In the genomic region with DNA sequence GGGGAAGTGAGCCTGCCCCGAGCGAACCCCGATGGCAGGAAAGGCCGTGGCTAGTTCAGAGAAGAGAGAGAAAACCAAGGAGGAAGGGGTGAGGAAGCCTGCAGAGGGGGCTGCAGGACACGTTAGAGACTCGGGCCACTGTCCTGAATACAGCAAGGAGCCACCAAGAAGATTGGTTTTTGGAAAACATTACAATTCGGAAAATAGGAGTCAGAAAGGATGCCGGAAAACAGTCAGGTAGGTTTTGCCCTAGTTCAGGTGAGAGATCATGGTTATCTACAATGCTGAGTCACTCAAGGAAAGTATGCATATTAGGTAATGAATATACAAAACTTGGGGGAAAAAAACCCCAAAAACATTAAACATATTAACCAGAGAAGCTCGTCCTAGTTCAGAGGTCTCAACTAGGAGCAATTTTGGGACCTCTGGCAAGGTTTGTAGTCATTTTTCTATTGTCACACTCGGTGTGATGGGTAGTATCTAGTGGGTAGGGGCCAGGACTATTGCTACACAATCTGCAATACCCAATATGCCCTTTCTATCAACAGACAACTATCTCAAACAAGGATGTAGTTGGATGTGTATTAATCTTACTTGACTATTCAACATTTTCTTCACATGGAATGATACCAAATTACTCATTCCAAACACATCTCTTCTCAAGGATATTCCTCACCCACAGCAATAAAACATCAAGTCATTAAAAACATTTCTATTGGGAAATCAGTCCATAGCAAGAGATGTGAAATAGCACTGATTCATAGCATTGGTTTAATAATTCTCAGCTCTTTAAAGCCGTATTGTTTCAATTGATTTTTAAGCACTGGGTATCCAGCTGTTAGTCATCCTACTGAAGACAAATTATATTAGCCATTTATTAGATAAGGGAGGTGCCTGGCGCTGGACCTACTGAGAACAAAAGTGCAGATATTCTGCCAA, we compare ENCODE assay signal across 8 cellular contexts.
DNase-seq lines count a peak whose midpoint lies in the region; ATAC-seq and TF ChIP-seq lines count a peak whose summit lies in the region.

No MANE protein-coding gene starts in this region.

- BruUV-seq in OCI-LY7 (replicated peaks; lab: Mats Ljungman, UMichigan): no TSS peak

- H3K4me1 ChIP-seq in OCI-LY7 (ENCODE audit: insufficient read depth, low read length, poor library complexity, severe bottlenecking): no peaks in the 10 kb centered on the region

- no peaks in the 10 kb centered on the region for H3K79me2 ChIP-seq in OCI-LY7 (ENCODE audit: insufficient read depth, low read depth, low read length)

- H4K20me1 ChIP-seq in OCI-LY7 (ENCODE audit: insufficient read depth, low read length): no peaks in the 10 kb centered on the region

- intact Hi-C loops in OCI-LY7 (cut with micrococcal nuclease; ENCODE audit: unreplicated experiment): no loop called here
- intact Hi-C loops in Right ventricle myocardium superior (cut with DNase I): no loop called here

- H3K27ac ChIP-seq in OCI-LY7 (ENCODE audit: low read depth, low read length, poor library complexity, severe bottlenecking): no peak overlapping the region

- no peaks in the 10 kb centered on the region for H3K9me2 ChIP-seq in OCI-LY7 (ENCODE audit: insufficient read depth, low read length)

- ATAC-seq in GM19397 (IDR thresholded peaks at IDR 0.05; ENCODE audit: unreplicated experiment) (peak; percentile 48), Right ventricle myocardium superior (ENCODE audit: poor library complexity) (peak; percentile 94), HG02970 (IDR thresholded peaks at IDR 0.05; ENCODE audit: low FRiP score, unreplicated experiment) (no peak)

- no peak overlapping the region for H2AFZ ChIP-seq in OCI-LY7 (ENCODE audit: low read length)

- no peak for DNase-seq in OCI-LY7 (ENCODE audit: low spot score)
- DNase-seq in activated T-helper 9 cell treated with anti-CD3 and anti-CD28 coated beads, Interleukin-2, amount 50 U/mL, for 16 hours (ENCODE audit: low read depth): peak; percentile 24
- peak; percentile 80 for DNase-seq in Right ventricle myocardium superior
- DNase-seq in putamen (ENCODE audit: low spot score): peak; percentile 8
- no peak for DNase-seq in NCI-H774 (lab: John Stamatoyannopoulos, UW)
- no peak for DNase-seq in HuH-7.5 (ENCODE audit: low spot score)

- H3K9me3 ChIP-seq in OCI-LY7 (ENCODE audit: low read length): no peaks in the 10 kb centered on the region

- no peak overlapping the region for H3K4me3 ChIP-seq in OCI-LY7 (ENCODE audit: low read depth, low read length, poor library complexity, severe bottlenecking)

- no peak overlapping the region for H3K4me2 ChIP-seq in OCI-LY7 (ENCODE audit: low read length)

- peak; percentile 29; the same call in 1 of the 2 replicates for TF ChIP-seq CTCF in OCI-LY7 (conservative IDR thresholded peaks at IDR 0.05; ENCODE audit: low read length)

- H3K36me3 ChIP-seq in OCI-LY7 (ENCODE audit: insufficient read depth, low read length): no peaks in the 10 kb centered on the region

- POLR2A ChIA-PET in OCI-LY7 (lab: Charles Lee): interaction anchor here (0.6 kb wide), 2 partner anchors 1100 to 1564 kb away, joined by 3 to 5 read pairs; no protein-coding TSS in a partner anchor

- CTCF ChIA-PET in OCI-LY7 (lab: Charles Lee; ENCODE audit: unreplicated experiment): no interaction called here

Comparison
In these comparisons a context has a peak if more than half of its experiments do, and no peak if none do; other contexts are left out.
1. DNase-seq: peak in activated T-helper 9 cell treated with anti-CD3 and anti-CD28 coated beads, Interleukin-2, amount 50 U/mL, for 16 hours (single experiment), Right ventricle myocardium superior (single experiment) and putamen (single experiment); none in OCI-LY7 (single experiment), NCI-H774 (single experiment) and HuH-7.5 (single experiment).